25 cellular contexts compared by ENCODE assay signal in the genomic region with DNA sequence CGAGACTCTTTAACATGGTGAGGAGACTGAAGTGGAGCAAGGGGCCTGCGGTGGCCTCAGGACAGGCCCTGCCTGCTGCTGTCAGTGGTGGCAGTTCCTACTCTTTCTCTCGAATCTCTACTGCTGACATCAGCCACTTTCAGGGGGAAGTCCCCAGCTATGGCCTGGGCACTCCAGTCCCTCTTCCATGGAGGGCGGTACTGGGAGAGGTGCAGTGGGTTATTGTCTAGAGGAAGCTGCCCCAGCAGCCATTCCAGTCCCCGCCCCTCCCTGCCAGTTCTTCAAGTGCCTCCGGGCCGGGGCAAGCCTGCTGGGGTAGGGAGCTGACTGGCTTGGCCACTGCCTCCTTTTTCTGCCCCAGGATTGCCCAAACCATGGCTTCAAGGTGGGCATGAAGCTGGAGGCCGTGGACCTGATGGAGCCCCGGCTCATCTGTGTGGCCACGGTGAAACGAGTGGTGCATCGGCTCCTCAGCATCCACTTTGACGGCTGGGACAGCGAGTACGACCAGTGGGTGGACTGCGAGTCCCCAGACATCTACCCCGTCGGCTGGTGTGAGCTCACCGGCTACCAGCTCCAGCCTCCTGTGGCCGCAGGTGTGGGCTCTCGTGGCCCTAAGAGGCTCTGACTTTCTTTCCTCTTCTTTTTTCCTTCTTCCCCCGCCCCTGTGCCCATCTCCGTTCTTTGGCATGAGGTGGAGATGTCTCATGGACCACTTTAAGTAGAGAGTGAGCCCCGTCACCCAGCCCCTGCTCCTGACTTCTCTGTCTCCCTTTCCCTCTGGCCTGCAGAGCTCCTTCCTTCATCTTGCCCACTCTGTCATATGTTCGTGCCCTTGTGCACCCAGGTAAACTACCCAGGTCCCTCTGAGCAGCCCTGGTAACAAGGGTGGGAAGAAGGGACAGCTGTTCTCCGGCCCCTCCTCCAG. TPM values are rescaled to one million over a fixed set of nuclear protein-coding genes. Genes with fewer than 3 reads are reported as not detected.
DNase-seq lines count a peak whose midpoint lies in the region; ATAC-seq and TF ChIP-seq lines count a peak whose summit lies in the region.
"Had no signal": no experiment of that assay in that cellular context is flagged by ENCODE, and none has a peak within 500 bp of the region (broad histone marks: within the 10 kb centered on the region; RNA-seq: fewer than 3 reads in every experiment).

No MANE protein-coding gene starts in this region.

- ATAC-seq in activated naive CD8-positive, alpha-beta T cell treated with anti-CD3 and anti-CD28 coated beads, Interleukin-2, amount 50 U/mL, for 24 hours, result no peak
- ATAC-seq in lower lobe of right lung, result peak; percentile 21 to 69
- no peak for ATAC-seq in stimulated activated effector memory CD8-positive, alpha-beta T cell treated with anti-CD3 and anti-CD28 coated beads, Interleukin-12 subunit alpha, Interleukin-12 subunit beta, amount 100 ng/mL, for 72 hours
- ATAC-seq: body of pancreas, HCT116 had no signal

- CTCF ChIA-PET in Calu3 (lab: Charles Lee), result no interaction called here

- no peak overlapping the region for H3K4me3 ChIP-seq in lower lobe of right lung
- H3K4me3 ChIP-seq: body of pancreas, testis, uterus had no signal

- no peaks in the 10 kb centered on the region for H3K4me1 ChIP-seq in lower lobe of right lung
- H3K4me1 ChIP-seq: body of pancreas, uterus had no signal

- no peaks in the 10 kb centered on the region for H3K9me3 Mint-ChIP-seq in activated naive CD8-positive, alpha-beta T cell treated with anti-CD3 and anti-CD28 coated beads for 36 hours
- no peaks in the 10 kb centered on the region for H3K9me3 Mint-ChIP-seq in activated naive CD8-positive, alpha-beta T cell treated with anti-CD3 and anti-CD28 coated beads, Interleukin-2, amount 50 U/mL, for 24 hours
- H3K9me3 Mint-ChIP-seq in dendritic cell treated with granulocyte-macrophage colony-stimulating factor and Interleukin-4, amounts not matched to agents 40 ng/mL and 50 ng/mL, for 4 days, result no peaks in the 10 kb centered on the region
- no peaks in the 10 kb centered on the region for H3K9me3 Mint-ChIP-seq in stimulated activated effector memory CD8-positive, alpha-beta T cell treated with anti-CD3 and anti-CD28 coated beads, Interleukin-12 subunit alpha, Interleukin-12 subunit beta, amount 100 ng/mL, for 72 hours
- no peaks in the 10 kb centered on the region for H3K9me3 Mint-ChIP-seq in Calu3 (ENCODE audit: low read depth, unreplicated experiment)
- H3K9me3 Mint-ChIP-seq: activated CD4-positive, alpha-beta memory T cell treated with anti-CD3 and anti-CD28 coated beads for 36 hours had no signal

- in situ Hi-C loops in KBM-7 (cut with MboI; ENCODE audit: low pct_unique_long_range_greater_than_20kb, low sequenced_read_pairs), result no loop called here

- peak overlapping the region; percentile 59 for H3K27ac Mint-ChIP-seq in activated naive CD8-positive, alpha-beta T cell treated with anti-CD3 and anti-CD28 coated beads for 36 hours
- H3K27ac Mint-ChIP-seq in activated naive CD8-positive, alpha-beta T cell treated with anti-CD3 and anti-CD28 coated beads, Interleukin-2, amount 50 U/mL, for 24 hours, result no peak overlapping the region
- peak overlapping the region; percentile 81 for H3K27ac Mint-ChIP-seq in dendritic cell treated with granulocyte-macrophage colony-stimulating factor and Interleukin-4, amounts not matched to agents 40 ng/mL and 50 ng/mL, for 4 days
- H3K27ac Mint-ChIP-seq in stimulated activated effector memory CD8-positive, alpha-beta T cell treated with anti-CD3 and anti-CD28 coated beads, Interleukin-12 subunit alpha, Interleukin-12 subunit beta, amount 100 ng/mL, for 72 hours, result peak overlapping the region; percentile 84
- H3K27ac Mint-ChIP-seq in Calu3 (ENCODE audit: unreplicated experiment), result no peak overlapping the region
- H3K27ac Mint-ChIP-seq: activated CD4-positive, alpha-beta memory T cell treated with anti-CD3 and anti-CD28 coated beads for 36 hours; B cell had no signal

- TF ChIP-seq CTCF in lower lobe of right lung (IDR thresholded peaks at IDR 0.05) (no peak), Calu3 (IDR thresholded peaks at IDR 0.05; ENCODE audit: unreplicated experiment) (no peak)

- peaks cover 76% of the 10 kb centered on the region for H3K36me3 ChIP-seq in lower lobe of right lung
- H3K36me3 ChIP-seq: uterus had no signal

- H3K4me1 Mint-ChIP-seq in activated naive CD8-positive, alpha-beta T cell treated with anti-CD3 and anti-CD28 coated beads for 36 hours, result no peaks in the 10 kb centered on the region
- no peaks in the 10 kb centered on the region for H3K4me1 Mint-ChIP-seq in activated naive CD8-positive, alpha-beta T cell treated with anti-CD3 and anti-CD28 coated beads, Interleukin-2, amount 50 U/mL, for 24 hours
- H3K4me1 Mint-ChIP-seq in dendritic cell treated with granulocyte-macrophage colony-stimulating factor and Interleukin-4, amounts not matched to agents 40 ng/mL and 50 ng/mL, for 4 days (ENCODE audit: low read depth), result peaks cover 26% of the 10 kb centered on the region
- H3K4me1 Mint-ChIP-seq in stimulated activated effector memory CD8-positive, alpha-beta T cell treated with anti-CD3 and anti-CD28 coated beads, Interleukin-12 subunit alpha, Interleukin-12 subunit beta, amount 100 ng/mL, for 72 hours, result no peaks in the 10 kb centered on the region
- H3K4me1 Mint-ChIP-seq in Calu3 (ENCODE audit: low read depth, unreplicated experiment), result no peaks in the 10 kb centered on the region
- H3K4me1 Mint-ChIP-seq: B cell had no signal

- H3K9me3 ChIP-seq in lower lobe of right lung, result no peaks in the 10 kb centered on the region
- H3K9me3 ChIP-seq: body of pancreas, testis, uterus had no signal

- peaks cover 15% of the 10 kb centered on the region for H3K36me3 Mint-ChIP-seq in activated naive CD8-positive, alpha-beta T cell treated with anti-CD3 and anti-CD28 coated beads for 36 hours
- H3K36me3 Mint-ChIP-seq in activated naive CD8-positive, alpha-beta T cell treated with anti-CD3 and anti-CD28 coated beads, Interleukin-2, amount 50 U/mL, for 24 hours (ENCODE audit: low read depth), result peaks cover 30% of the 10 kb centered on the region
- peaks cover 88% of the 10 kb centered on the region for H3K36me3 Mint-ChIP-seq in dendritic cell treated with granulocyte-macrophage colony-stimulating factor and Interleukin-4, amounts not matched to agents 40 ng/mL and 50 ng/mL, for 4 days (ENCODE audit: low read depth)
- peaks cover 85% of the 10 kb centered on the region for H3K36me3 Mint-ChIP-seq in stimulated activated effector memory CD8-positive, alpha-beta T cell treated with anti-CD3 and anti-CD28 coated beads, Interleukin-12 subunit alpha, Interleukin-12 subunit beta, amount 100 ng/mL, for 72 hours
- peaks cover 35% of the 10 kb centered on the region for H3K36me3 Mint-ChIP-seq in Calu3 (ENCODE audit: insufficient read depth, unreplicated experiment)

- peak overlapping the region; percentile 41 for H3K27ac ChIP-seq in lower lobe of right lung
- H3K27ac ChIP-seq: body of pancreas, testis, uterus had no signal

- H3K27me3 ChIP-seq in lower lobe of right lung (ENCODE audit: low read depth), result no peaks in the 10 kb centered on the region
- H3K27me3 ChIP-seq: body of pancreas, testis, uterus had no signal

- H3K27me3 Mint-ChIP-seq in activated naive CD8-positive, alpha-beta T cell treated with anti-CD3 and anti-CD28 coated beads for 36 hours, result no peaks in the 10 kb centered on the region
- no peaks in the 10 kb centered on the region for H3K27me3 Mint-ChIP-seq in activated naive CD8-positive, alpha-beta T cell treated with anti-CD3 and anti-CD28 coated beads, Interleukin-2, amount 50 U/mL, for 24 hours
- no peaks in the 10 kb centered on the region for H3K27me3 Mint-ChIP-seq in dendritic cell treated with granulocyte-macrophage colony-stimulating factor and Interleukin-4, amounts not matched to agents 40 ng/mL and 50 ng/mL, for 4 days
- H3K27me3 Mint-ChIP-seq in Calu3 (ENCODE audit: unreplicated experiment), result no peaks in the 10 kb centered on the region
- H3K27me3 Mint-ChIP-seq: activated CD4-positive, alpha-beta memory T cell treated with anti-CD3 and anti-CD28 coated beads for 36 hours; B cell had no signal

- H3K4me3 Mint-ChIP-seq in activated naive CD8-positive, alpha-beta T cell treated with anti-CD3 and anti-CD28 coated beads for 36 hours, result no peak overlapping the region
- H3K4me3 Mint-ChIP-seq in activated naive CD8-positive, alpha-beta T cell treated with anti-CD3 and anti-CD28 coated beads, Interleukin-2, amount 50 U/mL, for 24 hours, result no peak overlapping the region
- peak overlapping the region; percentile 60 for H3K4me3 Mint-ChIP-seq in dendritic cell treated with granulocyte-macrophage colony-stimulating factor and Interleukin-4, amounts not matched to agents 40 ng/mL and 50 ng/mL, for 4 days
- no peak overlapping the region for H3K4me3 Mint-ChIP-seq in stimulated activated effector memory CD8-positive, alpha-beta T cell treated with anti-CD3 and anti-CD28 coated beads, Interleukin-12 subunit alpha, Interleukin-12 subunit beta, amount 100 ng/mL, for 72 hours
- H3K4me3 Mint-ChIP-seq in Calu3 (ENCODE audit: low read depth, unreplicated experiment), result no peak overlapping the region
- H3K4me3 Mint-ChIP-seq: activated CD4-positive, alpha-beta memory T cell treated with anti-CD3 and anti-CD28 coated beads for 36 hours; B cell had no signal

- DNase-seq in activated naive CD8-positive, alpha-beta T cell treated with anti-CD3 and anti-CD28 coated beads for 36 hours, result no peak
- DNase-seq in activated naive CD8-positive, alpha-beta T cell treated with anti-CD3 and anti-CD28 coated beads, Interleukin-2, amount 50 U/mL, for 24 hours, result no peak
- DNase-seq in lower lobe of right lung, result peak; percentile 58
- DNase-seq in stimulated activated effector memory CD8-positive, alpha-beta T cell treated with anti-CD3 and anti-CD28 coated beads, Interleukin-12 subunit alpha, Interleukin-12 subunit beta, amount 100 ng/mL, for 72 hours (ENCODE audit: low spot score in 2 of 2), result no peak
- DNase-seq in Calu3, result no peak
- no peak for DNase-seq in KBM-7
- no peak for DNase-seq in NCI-H187 treated with DMSO at 0.1 percent for 48 hours (lab: John Stamatoyannopoulos, UW)
- DNase-seq: activated CD4-positive, alpha-beta memory T cell treated with anti-CD3 and anti-CD28 coated beads for 36 hours; activated effector memory CD4-positive, alpha-beta T cell treated with Interleukin-2 at 50 U/mL for 16 hours; DMS79 treated with DMSO at 0.1 percent for 48 hours; effector CD4-positive, alpha-beta T cell; erythroblast; foreskin fibroblast; hippocampal formation; NCI-H1092 treated with DMSO at 0.1 percent for 48 hours; NCI-H2029; OCI-M1; stimulated activated CD4-positive, alpha-beta T cell treated with anti-CD3 and anti-CD28 coated beads, Interleukin-2, amount 100 ng/mL, for 48 hours; stimulated activated naive CD4-positive, alpha-beta T cell; testis; uterus had no signal

- BruUV-seq in Calu3 (replicated peaks; lab: Mats Ljungman, UMichigan), result no TSS peak

- intact Hi-C loops in dendritic cell treated with granulocyte-macrophage colony-stimulating factor and Interleukin-4, amounts not matched to agents 40 ng/mL and 50 ng/mL, for 4 days (cut with micrococcal nuclease), result loop anchor here (1.0 kb wide), 1 partner anchor 10 kb away; no protein-coding TSS in a partner anchor
- intact Hi-C loops in lower lobe of right lung (cut with DNase I) (no loop called here), Calu3 (cut with micrococcal nuclease; ENCODE audit: unreplicated experiment) (no loop called here)

RNA-seq across cellular contexts. Expression of gene CHADL, which starts 13.7 kb away (rescaled TPM):
- total RNA-seq in activated naive CD8-positive, alpha-beta T cell treated with anti-CD3 and anti-CD28 coated beads for 36 hours, result under 1 TPM; 0.22 to 0.39 TPM
- 3.6 TPM for total RNA-seq in lower lobe of right lung
- total RNA-seq in Calu3 (2022), result 0.73 and 1.5 TPM in 2 replicates

RNA-seq across cellular contexts. Expression of gene L3MBTL2, which starts 21.9 kb away (rescaled TPM):
- 10 to 100 TPM; 40.8 to 46.6 TPM for total RNA-seq in activated naive CD8-positive, alpha-beta T cell treated with anti-CD3 and anti-CD28 coated beads for 36 hours
- 22.8 TPM for total RNA-seq in lower lobe of right lung
- 27.0 and 28.2 TPM in 2 replicates for total RNA-seq in Calu3 (2022)

RNA-seq across cellular contexts. Expression of gene RANGAP1, which starts 59.0 kb away (rescaled TPM):
- 100 to 1,000 TPM; 176 to 177 TPM for total RNA-seq in activated naive CD8-positive, alpha-beta T cell treated with anti-CD3 and anti-CD28 coated beads for 36 hours
- total RNA-seq in lower lobe of right lung, result 43.8 TPM
- 189 and 194 TPM in 2 replicates for total RNA-seq in Calu3 (2022)

Comparison
In these comparisons a context has a peak if more than half of its experiments do, and no peak if none do; other contexts are left out.
1. H3K27ac Mint-ChIP-seq: peak in activated naive CD8-positive, alpha-beta T cell treated with anti-CD3 and anti-CD28 coated beads for 36 hours (single experiment), dendritic cell treated with granulocyte-macrophage colony-stimulating factor and Interleukin-4, amounts not matched to agents 40 ng/mL and 50 ng/mL, for 4 days (single experiment) and stimulated activated effector memory CD8-positive, alpha-beta T cell treated with anti-CD3 and anti-CD28 coated beads, Interleukin-12 subunit alpha, Interleukin-12 subunit beta, amount 100 ng/mL, for 72 hours (single experiment); none in activated naive CD8-positive, alpha-beta T cell treated with anti-CD3 and anti-CD28 coated beads, Interleukin-2, amount 50 U/mL, for 24 hours (single experiment) and Calu3 (single experiment).
2. ATAC-seq: peak in lower lobe of right lung (2 of 2); none in activated naive CD8-positive, alpha-beta T cell treated with anti-CD3 and anti-CD28 coated beads, Interleukin-2, amount 50 U/mL, for 24 hours (single experiment) and stimulated activated effector memory CD8-positive, alpha-beta T cell treated with anti-CD3 and anti-CD28 coated beads, Interleukin-12 subunit alpha, Interleukin-12 subunit beta, amount 100 ng/mL, for 72 hours (single experiment).